ENCODE assay signal across 21 cellular contexts in genomic region chr3:132981746-132982145, GRCh38. TPM values are rescaled to one million over a fixed set of nuclear protein-coding genes. Genes with fewer than 3 reads are reported as not detected.
"Had no signal": no experiment of that assay in that cellular context is flagged by ENCODE, and none has a peak within 500 bp of the region (broad histone marks: within the 10 kb centered on the region; RNA-seq: fewer than 3 reads in every experiment).

No MANE protein-coding gene starts in this region.

- ATAC-seq: activated CD8-positive, alpha-beta T cell treated with anti-CD3 and anti-CD28 coated beads, Interleukin-2, amount 10 ng/mL, durations not matched to agents 7 days and 5 days; activated naive CD4-positive, alpha-beta T cell treated with anti-CD3 and anti-CD28 coated beads, Interleukin-2, amount 50 U/mL, for 72 hours; heart right ventricle; lower lobe of right lung; naive thymus-derived CD4-positive, alpha-beta T cell had no signal

- H3K27me3 ChIP-seq: brain microvascular endothelial cell, esophagus muscularis mucosa, heart right ventricle, right atrium auricular region, tibial nerve had no signal

- H3K36me3 ChIP-seq: brain microvascular endothelial cell, esophagus muscularis mucosa, heart right ventricle, lower lobe of right lung, right atrium auricular region, tibial nerve had no signal

- H3K4me1 ChIP-seq: esophagus muscularis mucosa, heart right ventricle, lower lobe of right lung, right atrium auricular region, tibial nerve had no signal

- DNase-seq: activated CD4-positive, alpha-beta T cell treated with anti-CD3 and anti-CD28 coated beads for 1 hour; activated CD4-positive, alpha-beta T cell treated with anti-CD3 and anti-CD28 coated beads, Interleukin-2, amount 50 U/mL, for 1 hour; activated CD8-positive, alpha-beta T cell treated with anti-CD3 and anti-CD28 coated beads, Interleukin-2, amount 10 ng/mL, durations not matched to agents 7 days and 5 days; activated gamma-delta T cell treated with Interleukin-2 at 50 U/mL for 16 hours; aorta; brain microvascular endothelial cell; central memory CD4-positive, alpha-beta T cell; effector memory CD4-positive, alpha-beta T cell; heart right ventricle; kidney; lower lobe of right lung; mesendoderm; naive thymus-derived CD4-positive, alpha-beta T cell; stimulated activated CD4-positive, alpha-beta T cell treated with anti-CD3 and anti-CD28 coated beads, Interleukin-12 subunit alpha, Interleukin-12 subunit beta, amount 100 ng/mL, for 4 hours had no signal

- H3K27ac ChIP-seq: brain microvascular endothelial cell, esophagus muscularis mucosa, heart right ventricle, lower lobe of right lung, right atrium auricular region, tibial nerve had no signal

- H3K4me3 ChIP-seq: esophagus muscularis mucosa, heart right ventricle, lower lobe of right lung, right atrium auricular region, tibial nerve had no signal

- H3K9me3 ChIP-seq: lower lobe of right lung, right atrium auricular region had no signal

RNA-seq across cellular contexts. Expression of gene TMEM108, which starts 56.4 kb away (rescaled TPM):
- total RNA-seq: activated CD8-positive, alpha-beta T cell treated with anti-CD3 and anti-CD28 coated beads, Interleukin-2, amount 10 ng/mL, durations not matched to agents 7 days and 5 days; activated naive CD4-positive, alpha-beta T cell treated with anti-CD3 and anti-CD28 coated beads, Interleukin-2, amount 50 U/mL, for 72 hours; activated T-helper 1 cell treated with anti-CD3 and anti-CD28 coated beads, Interleukin-12 subunit alpha, Interleukin-12 subunit beta, Interleukin-2, Interleukin-4 antibody, amounts not matched to agents 30 ng/mL and 10 ng/mL and 1 ng/mL, durations not matched to agents 14 hours and 24 hours and 36 hours; dermis microvascular lymphatic vessel endothelial cell; naive thymus-derived CD4-positive, alpha-beta T cell; T-helper 2 cell treated with Interferon-gamma antibody and Interleukin-4, amounts not matched to agents 100 ng/mL and 5 ng/mL, for 36 hours had no signal
- polyA plus RNA-seq: naive thymus-derived CD4-positive, alpha-beta T cell had no signal
